1 cellular context compared by ENCODE assay signal in genomic region chr17:14471052-14471451, GRCh38.
TF ChIP-seq lines count a peak whose summit lies in the region.

No MANE protein-coding gene starts in this region.

TF ChIP-seq in GM23338, 12 proteins besides CTCF, POLR2A, EP300 and RAD21 (continued from another document):
- TF ChIP-seq ZNF462 (CRISPR knock-in tag; IDR thresholded peaks at IDR 0.05): no peak
- no peak for TF ChIP-seq JUNB (IDR thresholded peaks at IDR 0.05; ENCODE audit: unreplicated experiment)
